2 cellular contexts compared by ENCODE assay signal in genomic region chr5:115813719-115814118, GRCh38.
TF ChIP-seq lines count a peak whose summit lies in the region.

No MANE protein-coding gene starts in this region.

TF ChIP-seq in GM12878, 131 proteins besides CTCF, POLR2A, EP300 and RAD21:
- TF ChIP-seq ZNF592 (IDR thresholded peaks at IDR 0.05) (no peak), MAX (IDR thresholded peaks at IDR 0.05; ENCODE audit: low read depth, low read length) (no peak), MEF2A (IDR thresholded peaks at IDR 0.05; ENCODE audit: insufficient read depth, low read depth, low read length) (no peak), NR2F1 (conservative IDR thresholded peaks at IDR 0.05) (no peak), ZNF207 (IDR thresholded peaks at IDR 0.05; ENCODE audit: borderline replicate concordance) (no peak), RB1 (IDR thresholded peaks at IDR 0.05; ENCODE audit: borderline replicate concordance) (no peak), ATF3 (IDR thresholded peaks at IDR 0.05; ENCODE audit: borderline replicate concordance, extremely low read depth, low read depth, low read length) (no peak), HDAC2 (IDR thresholded peaks at IDR 0.05) (no peak), STAT1 (conservative IDR thresholded peaks at IDR 0.05) (no peak), CUX1 (IDR thresholded peaks at IDR 0.05; ENCODE audit: insufficient replicate concordance, low read depth, low read length) (no peak), MXI1 (IDR thresholded peaks at IDR 0.05; ENCODE audit: low read depth, low read length) (no peak), TCF7 (IDR thresholded peaks at IDR 0.05; ENCODE audit: borderline replicate concordance) (no peak), CHD4 (IDR thresholded peaks at IDR 0.05) (no peak), CEBPB (IDR thresholded peaks at IDR 0.05; ENCODE audit: borderline replicate concordance in 1 of 2, low read depth in 2 of 2, low read length in 2 of 2) (no peak), HDGF (IDR thresholded peaks at IDR 0.05) (no peak), RBBP5 (conservative IDR thresholded peaks at IDR 0.05) (no peak), SUZ12 (IDR thresholded peaks at IDR 0.05; ENCODE audit: unreplicated experiment) (no peak), EED (IDR thresholded peaks at IDR 0.05; ENCODE audit: low read depth) (no peak)

TF ChIP-seq in neural cell, 6 proteins besides CTCF, POLR2A, EP300 and RAD21:
- TF ChIP-seq POLR2AphosphoS5 (IDR thresholded peaks at IDR 0.05) (no peak), REST (IDR thresholded peaks at IDR 0.05; ENCODE audit: borderline replicate concordance) (no peak), SMC3 (conservative IDR thresholded peaks at IDR 0.05; ENCODE audit: poor library complexity) (no peak), EZH2 (IDR thresholded peaks at IDR 0.05; ENCODE audit: borderline replicate concordance, insufficient read depth, low read length, poor library complexity, severe bottlenecking) (no peak), MXI1 (conservative IDR thresholded peaks at IDR 0.05; ENCODE audit: poor library complexity, severe bottlenecking) (no peak), TAF1 (IDR thresholded peaks at IDR 0.05; ENCODE audit: low read depth) (no peak)
